ENCODE assay signal across 20 cellular contexts in the genomic region with DNA sequence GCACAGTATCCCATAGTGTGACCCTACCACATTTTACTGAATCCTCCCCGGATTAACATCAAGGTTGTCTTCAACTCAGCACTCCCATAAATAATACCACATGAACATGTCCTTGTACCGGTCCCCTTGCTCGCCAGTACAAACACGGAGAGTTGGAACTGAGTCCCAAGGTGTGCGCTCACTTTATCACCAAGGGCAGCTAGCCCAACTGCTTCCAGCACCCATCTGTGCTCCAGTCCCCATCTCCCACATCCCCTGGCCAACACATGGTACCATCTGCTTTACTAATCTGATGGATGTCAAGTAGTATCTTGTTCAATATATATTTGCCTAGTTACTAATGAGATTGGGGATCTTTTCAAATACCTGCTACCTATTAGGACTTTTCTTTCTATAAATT.
"Had no signal": no experiment of that assay in that cellular context is flagged by ENCODE, and none has a peak within 500 bp of the region (broad histone marks: within the 10 kb centered on the region; RNA-seq: fewer than 3 reads in every experiment).

No MANE protein-coding gene starts in this region.

- ATAC-seq: heart left ventricle; left lobe of liver; natural killer cell; psoas muscle; right cardiac atrium; stimulated activated effector memory CD8-positive, alpha-beta T cell treated with anti-CD3 and anti-CD28 coated beads, Interleukin-12 subunit alpha, Interleukin-12 subunit beta, amount 100 ng/mL, for 72 hours had no signal

- H3K4me3 Mint-ChIP-seq: memory B cell; stimulated activated effector memory CD8-positive, alpha-beta T cell treated with anti-CD3 and anti-CD28 coated beads, Interleukin-12 subunit alpha, Interleukin-12 subunit beta, amount 100 ng/mL, for 72 hours had no signal

- DNase-seq: dermis blood vessel endothelial cell; heart left ventricle; kidney; natural killer cell; psoas muscle; right cardiac atrium; sigmoid colon; stimulated activated CD4-positive, alpha-beta T cell treated with anti-CD3 and anti-CD28 coated beads, Interleukin-2, amount 100 ng/mL, for 24 hours; stimulated activated CD4-positive, alpha-beta T cell treated with anti-CD3 and anti-CD28 coated beads, Interleukin-4, amount 100 ng/mL, for 24 hours; stimulated activated naive CD4-positive, alpha-beta T cell treated with Interleukin-2 at 50 U/mL for 16 hours; stomach; trophoblast cell had no signal

- H3K27me3 ChIP-seq: sigmoid colon, thyroid gland, vagina had no signal

- H3K27ac ChIP-seq: coronary artery, heart left ventricle, hepatocyte, psoas muscle, sigmoid colon, stomach, thyroid gland, vagina had no signal

- H3K27ac Mint-ChIP-seq: memory B cell; natural killer cell; stimulated activated effector memory CD8-positive, alpha-beta T cell treated with anti-CD3 and anti-CD28 coated beads, Interleukin-12 subunit alpha, Interleukin-12 subunit beta, amount 100 ng/mL, for 72 hours had no signal

- H3K36me3 ChIP-seq: heart left ventricle, sigmoid colon, stomach, thyroid gland, vagina had no signal

- H3K9me3 Mint-ChIP-seq: memory B cell; natural killer cell; stimulated activated effector memory CD8-positive, alpha-beta T cell treated with anti-CD3 and anti-CD28 coated beads, Interleukin-12 subunit alpha, Interleukin-12 subunit beta, amount 100 ng/mL, for 72 hours had no signal

- H3K36me3 Mint-ChIP-seq: memory B cell; stimulated activated effector memory CD8-positive, alpha-beta T cell treated with anti-CD3 and anti-CD28 coated beads, Interleukin-12 subunit alpha, Interleukin-12 subunit beta, amount 100 ng/mL, for 72 hours had no signal

- H3K4me3 ChIP-seq: coronary artery, heart left ventricle, hepatocyte, lung, psoas muscle, sigmoid colon, stomach, thyroid gland, vagina had no signal

- H3K9me3 ChIP-seq: heart left ventricle, psoas muscle, sigmoid colon, stomach, thyroid gland, vagina had no signal
